In genomic region chr4:41507292-41507933, GRCh38 we compare ENCODE assay signal across 16 cellular contexts. TPM values are rescaled to one million over a fixed set of nuclear protein-coding genes. Genes with fewer than 3 reads are reported as not detected.
A peak's percentile ranks its signal among the peaks of the same experiment; 100 is the strongest.
DNase-seq lines count a peak whose midpoint lies in the region; ATAC-seq and TF ChIP-seq lines count a peak whose summit lies in the region.
"Had no signal": no experiment of that assay in that cellular context is flagged by ENCODE, and none has a peak within 500 bp of the region (broad histone marks: within the 10 kb centered on the region; RNA-seq: fewer than 3 reads in every experiment).

No MANE protein-coding gene starts in this region.

- intact Hi-C loops in upper lobe of right lung (cut with DNase I), result no loop called here
- intact Hi-C loops in CD4-positive, alpha-beta T cell (cut with DNase I, micrococcal nuclease), result no loop called here

- H3K27me3 ChIP-seq in upper lobe of right lung (no peaks in the 10 kb centered on the region), right atrium auricular region (no peaks in the 10 kb centered on the region)
- no peaks in the 10 kb centered on the region for H3K27me3 ChIP-seq in CD4-positive, alpha-beta T cell (ENCODE audit: control insufficient read depth, insufficient read depth, low read length)
- H3K27me3 ChIP-seq: colonic mucosa had no signal

- peaks cover 17% of the 10 kb centered on the region for H3K4me1 ChIP-seq in upper lobe of right lung
- H3K4me1 ChIP-seq in right atrium auricular region, result peaks cover 0 to 10% of the 10 kb centered on the region in 2 donors
- H3K4me1 ChIP-seq: colonic mucosa had no signal

- no peaks in the 10 kb centered on the region for H3K36me3 ChIP-seq in upper lobe of right lung
- H3K36me3 ChIP-seq in right atrium auricular region, result no peaks in the 10 kb centered on the region
- H3K36me3 ChIP-seq: colonic mucosa had no signal

- DNase-seq in GM03348 (ENCODE audit: low spot score) (peak; percentile 26), NCI-H460 (ENCODE audit: extremely low read depth, low read depth) (peak; percentile 88), epithelial cell of esophagus (ENCODE audit: low read depth) (peak; percentile 24), upper lobe of right lung (no peak), right atrium auricular region (ENCODE audit: low spot score) (no peak)
- no peak for DNase-seq in activated CD4-positive, alpha-beta T cell treated with anti-CD3 and anti-CD28 coated beads, Interleukin-2, amount 50 U/mL, for 4 hours
- no peak for DNase-seq in CD4-positive, alpha-beta T cell
- DNase-seq: activated gamma-delta T cell treated with Interleukin-2 at 50 U/mL for 16 hours; aorta; CD4-positive, CD25-positive, alpha-beta regulatory T cell; colonic mucosa; DMS79 treated with DMSO at 0.1 percent for 48 hours; NCI-H187 treated with DMSO at 0.1 percent for 48 hours; NCI-H510A; SHP77 treated with DMSO at 0.1 percent for 48 hours had no signal

- ATAC-seq in upper lobe of right lung, result no peak
- no peak for ATAC-seq in CD4-positive, alpha-beta T cell (ENCODE audit: poor library complexity)

- CTCF ChIA-PET in CD4-positive, alpha-beta T cell (lab: Charles Lee), result no interaction called here

- POLR2A ChIA-PET in CD4-positive, alpha-beta T cell (lab: Charles Lee), result no interaction called here

- H3K36me3 Mint-ChIP-seq in CD4-positive, alpha-beta T cell (ENCODE audit: low read depth), result no peaks in the 10 kb centered on the region
- H3K36me3 Mint-ChIP-seq: CD4-positive, CD25-positive, alpha-beta regulatory T cell had no signal

- H3K27me3 Mint-ChIP-seq in CD4-positive, alpha-beta T cell, result no peaks in the 10 kb centered on the region
- H3K27me3 Mint-ChIP-seq: CD4-positive, CD25-positive, alpha-beta regulatory T cell had no signal

- no peak overlapping the region for H3K4me3 ChIP-seq in epithelial cell of esophagus (ENCODE audit: low read length)
- H3K4me3 ChIP-seq in upper lobe of right lung, result no peak overlapping the region
- no peak overlapping the region for H3K4me3 ChIP-seq in right atrium auricular region
- H3K4me3 ChIP-seq: colonic mucosa had no signal

- H3K9me3 ChIP-seq in upper lobe of right lung (no peaks in the 10 kb centered on the region), right atrium auricular region (no peaks in the 10 kb centered on the region)
- no peaks in the 10 kb centered on the region for H3K9me3 ChIP-seq in CD4-positive, alpha-beta T cell (ENCODE audit: control insufficient read depth, low read length)
- H3K9me3 ChIP-seq: colonic mucosa had no signal

- H3K27ac Mint-ChIP-seq in CD4-positive, alpha-beta T cell, result no peak overlapping the region
- H3K27ac Mint-ChIP-seq: CD4-positive, CD25-positive, alpha-beta regulatory T cell; T-helper 2 cell treated with Interferon-gamma antibody and Interleukin-4, amounts not matched to agents 5 μg/mL and 100 μg/mL, for 36 hours had no signal

- peak overlapping the region; percentile 43 for H3K27ac ChIP-seq in upper lobe of right lung
- H3K27ac ChIP-seq in CD4-positive, alpha-beta T cell (ENCODE audit: low read depth, low read length), result no peak overlapping the region
- H3K27ac ChIP-seq in right atrium auricular region, result no peak overlapping the region
- H3K27ac ChIP-seq: colonic mucosa had no signal

- peaks cover 9% of the 10 kb centered on the region for H3K9me3 Mint-ChIP-seq in CD4-positive, alpha-beta T cell
- H3K9me3 Mint-ChIP-seq: T-helper 2 cell treated with Interferon-gamma antibody and Interleukin-4, amounts not matched to agents 5 μg/mL and 100 μg/mL, for 36 hours had no signal

- H3K4me3 Mint-ChIP-seq in CD4-positive, alpha-beta T cell, result no peak overlapping the region
- H3K4me3 Mint-ChIP-seq: CD4-positive, CD25-positive, alpha-beta regulatory T cell; T-helper 2 cell treated with Interferon-gamma antibody and Interleukin-4, amounts not matched to agents 5 μg/mL and 100 μg/mL, for 36 hours had no signal

- H3K4me1 Mint-ChIP-seq in CD4-positive, alpha-beta T cell (ENCODE audit: low read depth), result no peaks in the 10 kb centered on the region

- TF ChIP-seq CTCF in epithelial cell of esophagus (IDR thresholded peaks at IDR 0.05; ENCODE audit: insufficient read depth, low read depth, low read length, missing control alignments), result no peak
- no peak for TF ChIP-seq CTCF in upper lobe of right lung (IDR thresholded peaks at IDR 0.05)
- TF ChIP-seq CTCF in CD4-positive, alpha-beta T cell (IDR thresholded peaks at IDR 0.05), result no peak
- TF ChIP-seq CTCF in right atrium auricular region (IDR thresholded peaks at IDR 0.05), result no peak

RNA-seq across cellular contexts. Expression of gene LIMCH1, which starts 30.5 kb away (rescaled TPM):
- 295 and 308 TPM in 2 replicates for total RNA-seq in NCI-H460 (2014; rRNA removed; shearing (Covaris generic))
- polyA plus RNA-seq in NCI-H460 (2014; cell fraction: nucleus; rRNA removed), result 271 and 379 TPM in 2 replicates
- total RNA-seq in upper lobe of right lung (369 TPM), right atrium auricular region (100 to 1,000 TPM in 1 of 2 donors, 10 to 100 TPM in 1; 76.1 to 101 TPM)
- not detected for total RNA-seq in CD4-positive, alpha-beta T cell
- polyA plus RNA-seq: CD4-positive, CD25-positive, alpha-beta regulatory T cell had no signal

Comparison
In these comparisons a context has a peak if more than half of its experiments do, and no peak if none do; other contexts are left out.
1. DNase-seq: peak in GM03348 (single experiment), NCI-H460 (single experiment) and epithelial cell of esophagus (single experiment); none in upper lobe of right lung (single experiment), activated CD4-positive, alpha-beta T cell treated with anti-CD3 and anti-CD28 coated beads, Interleukin-2, amount 50 U/mL, for 4 hours (0 of 2), CD4-positive, alpha-beta T cell (0 of 10) and right atrium auricular region (single experiment).
2. RNA of gene LIMCH1, which starts 30.5 kb away (total RNA-seq): 369 TPM in upper lobe of right lung (single experiment), 295 to 308 TPM in NCI-H460 and 76.1 to 101 TPM in right atrium auricular region; not detected in CD4-positive, alpha-beta T cell; every median in the first group is over 10 times any median in the second.